9 cellular contexts compared by ENCODE assay signal in genomic region chr2:41782306-41783158, GRCh38.
DNase-seq lines count a peak whose midpoint lies in the region; ATAC-seq and TF ChIP-seq lines count a peak whose summit lies in the region.
"Had no signal": no experiment of that assay in that cellular context is flagged by ENCODE, and none has a peak within 500 bp of the region (broad histone marks: within the 10 kb centered on the region; RNA-seq: fewer than 3 reads in every experiment).

No MANE protein-coding gene starts in this region.

- H3K27me3 Mint-ChIP-seq in activated CD4-positive, alpha-beta T cell treated with anti-CD3 and anti-CD28 coated beads, Interleukin-2, amount 10 ng/mL, durations not matched to agents 24 days and 14 days = peaks cover 6% of the 10 kb centered on the region

- H3K36me3 Mint-ChIP-seq in activated CD4-positive, alpha-beta T cell treated with anti-CD3 and anti-CD28 coated beads, Interleukin-2, amount 10 ng/mL, durations not matched to agents 24 days and 14 days (ENCODE audit: low read depth) = no peaks in the 10 kb centered on the region
- H3K36me3 Mint-ChIP-seq: activated naive CD4-positive, alpha-beta T cell treated with anti-CD3 and anti-CD28 coated beads, Interleukin-2, amount 50 U/mL, for 72 hours had no signal

- H3K27ac Mint-ChIP-seq in activated CD4-positive, alpha-beta T cell treated with anti-CD3 and anti-CD28 coated beads, Interleukin-2, amount 10 ng/mL, durations not matched to agents 24 days and 14 days = no peak overlapping the region
- H3K27ac Mint-ChIP-seq: activated naive CD4-positive, alpha-beta T cell treated with anti-CD3 and anti-CD28 coated beads, Interleukin-2, amount 50 U/mL, for 72 hours had no signal

- H3K4me1 Mint-ChIP-seq in activated CD4-positive, alpha-beta T cell treated with anti-CD3 and anti-CD28 coated beads, Interleukin-2, amount 10 ng/mL, durations not matched to agents 24 days and 14 days = no peaks in the 10 kb centered on the region

- H4K20me1 ChIP-seq in GM23248 (ENCODE audit: insufficient read depth) = no peaks in the 10 kb centered on the region

- H3K4me3 Mint-ChIP-seq in activated CD4-positive, alpha-beta T cell treated with anti-CD3 and anti-CD28 coated beads, Interleukin-2, amount 10 ng/mL, durations not matched to agents 24 days and 14 days = no peak overlapping the region

- intact Hi-C loops in activated CD4-positive, alpha-beta T cell treated with anti-CD3 and anti-CD28 coated beads, Interleukin-2, amount 10 ng/mL, durations not matched to agents 24 days and 14 days (cut with micrococcal nuclease) = loop anchor here (5.0 kb wide), 1 partner anchor 1870 kb away; no protein-coding TSS in a partner anchor
- intact Hi-C loops in prostate gland (cut with DNase I) = loop anchor here (5.0 kb wide), 1 partner anchor 1870 kb away; no protein-coding TSS in a partner anchor

- no peak overlapping the region for H2AFZ ChIP-seq in GM23248

- H3F3A ChIP-seq in GM23248 (ENCODE audit: insufficient read depth) = no peaks in the 10 kb centered on the region

- TF ChIP-seq POLR2A in prostate gland (IDR thresholded peaks at IDR 0.05) = no peak

- no peak overlapping the region for H3K4me2 ChIP-seq in GM23248 (ENCODE audit: unreplicated experiment)

- no peak for ATAC-seq in HG02571 (IDR thresholded peaks at IDR 0.05; ENCODE audit: unreplicated experiment)
- ATAC-seq: activated naive CD4-positive, alpha-beta T cell treated with anti-CD3 and anti-CD28 coated beads, Interleukin-2, amount 50 U/mL, for 72 hours had no signal

- H3K9me3 ChIP-seq in GM23248 (ENCODE audit: low read depth) (no peaks in the 10 kb centered on the region), prostate gland (no peaks in the 10 kb centered on the region)

- in situ Hi-C loops in GM23248 (cut with MboI) = loop anchor here (25.0 kb wide), 2 partner anchors 945 to 1870 kb away; no protein-coding TSS in a partner anchor

- no peaks in the 10 kb centered on the region for H3K4me1 ChIP-seq in GM23248 (ENCODE audit: insufficient read depth)
- no peaks in the 10 kb centered on the region for H3K4me1 ChIP-seq in prostate gland (replicated peaks)

- H3K27me3 ChIP-seq in GM23248 (replicated peaks; ENCODE audit: insufficient read depth) (0 out of 2 replicates have a peak, but pooled peaks cover 7% of the 10 kb centered on the region), prostate gland (replicated peaks; ENCODE audit: insufficient read depth) (no peaks in the 10 kb centered on the region)

- H3K9ac ChIP-seq in GM23248 = no peak overlapping the region

- H3K79me2 ChIP-seq in GM23248 (ENCODE audit: insufficient read depth) = no peaks in the 10 kb centered on the region

- 24 to 26% methylated on average over 6 of the region's 6 CpGs for WGBS in GM23248 (ENCODE audit: low coverage in 1 of 2, low lambda C conversion rate in 2 of 2, missing lambda C conversion rate in 2 of 2), 2 experiments
- 28% methylated on average over 6 of the region's 6 CpGs for WGBS in prostate gland

- H3K9me3 Mint-ChIP-seq in activated CD4-positive, alpha-beta T cell treated with anti-CD3 and anti-CD28 coated beads, Interleukin-2, amount 10 ng/mL, durations not matched to agents 24 days and 14 days = no peaks in the 10 kb centered on the region
- H3K9me3 Mint-ChIP-seq: activated naive CD4-positive, alpha-beta T cell treated with anti-CD3 and anti-CD28 coated beads, Interleukin-2, amount 50 U/mL, for 72 hours had no signal

- H3K9me2 ChIP-seq in GM23248 (ENCODE audit: insufficient read depth) = no peaks in the 10 kb centered on the region

- H3K4me3 ChIP-seq in GM23248 (no peak overlapping the region), fibroblast of villous mesenchyme (ENCODE audit: low read depth, low read length) (no peak overlapping the region), prostate gland (no peak overlapping the region)

- H3K27ac ChIP-seq in GM23248 (no peak overlapping the region), prostate gland (no peak overlapping the region)

- H3K36me3 ChIP-seq in GM23248 (ENCODE audit: low read depth) (no peaks in the 10 kb centered on the region), prostate gland (no peaks in the 10 kb centered on the region)

- peak; percentile 83 for TF ChIP-seq CTCF in fibroblast of villous mesenchyme (IDR thresholded peaks at IDR 0.05; ENCODE audit: insufficient read depth, low read depth, low read length)
- peak; percentile 47 to 81 (median 74) for TF ChIP-seq CTCF in prostate gland (IDR thresholded peaks at IDR 0.05)

- DNase-seq in SIG-M5 treated with dmso at 0.1 percent for 504 hours (lab: John Stamatoyannopoulos, UW; ENCODE audit: unreplicated experiment) (peak; percentile 8), SIG-M5 (lab: John Stamatoyannopoulos, UW) (no peak), GM23248 (peak; percentile 52), NCI-H1694 treated with DMSO at 0.1 percent for 48 hours (lab: John Stamatoyannopoulos, UW) (peak; percentile 44), fibroblast of villous mesenchyme (ENCODE audit: low read depth) (peak; percentile 40), prostate gland (ENCODE audit: low spot score) (no peak)
- peak; percentile 77 for DNase-seq in activated CD4-positive, alpha-beta T cell treated with anti-CD3 and anti-CD28 coated beads, Interleukin-2, amount 10 ng/mL, durations not matched to agents 24 days and 14 days

Comparison
In these comparisons a context has a peak if more than half of its experiments do, and no peak if none do; other contexts are left out.
1. DNase-seq: peak in SIG-M5 treated with dmso at 0.1 percent for 504 hours (single experiment), GM23248 (single experiment), NCI-H1694 treated with DMSO at 0.1 percent for 48 hours (single experiment), activated CD4-positive, alpha-beta T cell treated with anti-CD3 and anti-CD28 coated beads, Interleukin-2, amount 10 ng/mL, durations not matched to agents 24 days and 14 days (single experiment) and fibroblast of villous mesenchyme (single experiment); none in SIG-M5 (single experiment) and prostate gland (single experiment).